Comparison of ENCODE assay signal across 10 cellular contexts in genomic region chr11:63574856-63575602, GRCh38. TPM values are rescaled to one million over a fixed set of nuclear protein-coding genes. Genes with fewer than 3 reads are reported as not detected.
DNase-seq lines count a peak whose midpoint lies in the region; ATAC-seq and TF ChIP-seq lines count a peak whose summit lies in the region.
"Had no signal": no experiment of that assay in that cellular context is flagged by ENCODE, and none has a peak within 500 bp of the region (broad histone marks: within the 10 kb centered on the region; RNA-seq: fewer than 3 reads in every experiment).

No MANE protein-coding gene starts in this region.

- WGBS in mammary epithelial cell (ENCODE audit: low coverage, missing lambda C conversion rate): 41% methylated on average over 10 of the region's 10 CpGs
- 56 to 65% methylated on average over 10 of the region's 10 CpGs for WGBS in thyroid gland, 2 donors

- TF ChIP-seq POLR2A in NB4 (IDR thresholded peaks at IDR 0.05; ENCODE audit: extremely low read depth, insufficient read length) (no peak), thyroid gland (IDR thresholded peaks at IDR 0.05) (no peak)

- peak overlapping the region; percentile 33 for H3K4me3 ChIP-seq in NB4 (ENCODE audit: low read depth, low read length)
- H3K4me3 ChIP-seq in mammary epithelial cell (replicated peaks in 1 of 3; ENCODE audit: insufficient read depth in 1 of 3, low read depth in 2 of 3, low read length in 3 of 3): peak overlapping the region in 1 of 3 experiments; percentile 11
- no peak overlapping the region for H3K4me3 ChIP-seq in thyroid gland (replicated peaks in 1 of 3)

- H3K4me1 ChIP-seq in mammary epithelial cell (ENCODE audit: insufficient read depth, low read length): peaks cover 12% of the 10 kb centered on the region
- H3K4me1 ChIP-seq in thyroid gland: peaks cover 4 to 17% of the 10 kb centered on the region in 2 donors

- H3K27ac ChIP-seq in mammary epithelial cell (ENCODE audit: insufficient read depth, low read depth, low read length): no peak overlapping the region
- H3K27ac ChIP-seq in thyroid gland: peak overlapping the region; percentile 5 to 37 (median 20)

- in situ Hi-C loops in mammary epithelial cell (cut with MboI; ENCODE audit: low sequenced_read_pairs in 2 of 2): no loop called here

- H4K20me1 ChIP-seq in mammary epithelial cell (ENCODE audit: insufficient read depth, low read length): no peaks in the 10 kb centered on the region

- H2AFZ ChIP-seq in mammary epithelial cell (ENCODE audit: low read depth, low read length): peak overlapping the region; percentile 81

- H3K27me3 ChIP-seq in mammary epithelial cell (ENCODE audit: insufficient read depth, low read length): no peaks in the 10 kb centered on the region
- H3K27me3 ChIP-seq in thyroid gland: no peaks in the 10 kb centered on the region

- no peaks in the 10 kb centered on the region for H3K9me3 ChIP-seq in mammary epithelial cell (replicated peaks; ENCODE audit: insufficient read depth, low read length)
- no peaks in the 10 kb centered on the region for H3K9me3 ChIP-seq in thyroid gland

- H3K9ac ChIP-seq in mammary epithelial cell (ENCODE audit: insufficient read depth, low read length): no peak overlapping the region

- CTCF ChIA-PET in mammary epithelial cell (lab: Charles Lee; ENCODE audit: low non-redundant PET): interaction anchor here (0.6 kb wide), 1 partner anchor 96 kb away, joined by 3 read pairs; no protein-coding TSS in a partner anchor

- no peak for ATAC-seq in GM19023 (IDR thresholded peaks at IDR 0.05; ENCODE audit: unreplicated experiment)
- no peak for ATAC-seq in GM18873 (IDR thresholded peaks at IDR 0.05; ENCODE audit: low FRiP score, unreplicated experiment)

- H3K36me3 ChIP-seq in mammary epithelial cell (ENCODE audit: insufficient read depth, low read length): no peaks in the 10 kb centered on the region
- no peaks in the 10 kb centered on the region for H3K36me3 ChIP-seq in thyroid gland

- TF ChIP-seq CTCF in NB4 (IDR thresholded peaks at IDR 0.05; ENCODE audit: low read depth, low read length) (no peak), mammary epithelial cell (conservative IDR thresholded peaks at IDR 0.05 in 1 of 2, IDR thresholded peaks at IDR 0.05 in 1 of 2; ENCODE audit: extremely low read depth in 1 of 2, insufficient read depth in 1 of 2, low read depth in 1 of 2, low read length in 2 of 2) (no peak), thyroid gland (IDR thresholded peaks at IDR 0.05) (no peak)

- intact Hi-C loops in mammary epithelial cell (cut with micrococcal nuclease): no loop called here
- intact Hi-C loops in thyroid gland (cut with DNase I): no loop called here

- dilution Hi-C loops in mammary epithelial cell (cut with HindIII; ENCODE audit: low sequenced_read_pairs): no loop called here

- no TSS peak for BruUV-seq in mammary epithelial cell (replicated peaks; lab: Mats Ljungman, UMichigan)

- DNase-seq in NB4 (ENCODE audit: low read depth) (peak; percentile 18), mammary epithelial cell (no peak), midbrain (lab: John Stamatoyannopoulos, UW) (peak; percentile 32), thyroid gland (no peak), Ammon's horn (ENCODE audit: low spot score) (no peak)
- DNase-seq: SHP77 had no signal

- H3K4me2 ChIP-seq in mammary epithelial cell (ENCODE audit: insufficient read depth, low read depth, low read length): peak overlapping the region; percentile 70

- H3K79me2 ChIP-seq in mammary epithelial cell (ENCODE audit: insufficient read depth, low read length): no peaks in the 10 kb centered on the region

RNA-seq across cellular contexts. Expression of gene PLAAT2, which starts 11.8 kb away (rescaled TPM):
- total RNA-seq in mammary epithelial cell (under 1 TPM in 1 of 2 donors, not detected in 1; 0.87 TPM), thyroid gland (1 to 10 TPM in 1 of 4 donors, not detected in 3; 1.4 TPM)
- polyA plus RNA-seq in mammary epithelial cell: 1.6 TPM
- not detected for polyA minus RNA-seq in mammary epithelial cell
- total RNA-seq: glomerular endothelial cell, H1 had no signal

RNA-seq across cellular contexts. Expression of gene PLAAT4, which starts 38.4 kb away (rescaled TPM):
- total RNA-seq in mammary epithelial cell (1 to 10 TPM in 1 of 2 donors, under 1 TPM in 1; 0.67 to 1.3 TPM), thyroid gland (10 to 100 TPM; 23.5 to 53.6 (median 39.8) TPM)
- 3.5 TPM for polyA plus RNA-seq in mammary epithelial cell
- polyA minus RNA-seq in mammary epithelial cell: not detected

RNA-seq across cellular contexts. Expression of gene PLAAT3, which starts 39.2 kb away (rescaled TPM):
- 1 to 10 TPM; 2.7 to 6.3 TPM for total RNA-seq in mammary epithelial cell
- 2.1 TPM for polyA plus RNA-seq in mammary epithelial cell
- 13.1 TPM for polyA minus RNA-seq in mammary epithelial cell
- 10 to 100 TPM; 42.8 to 96.0 (median 74.6) TPM for total RNA-seq in thyroid gland

Comparison
In these comparisons a context has a peak if more than half of its experiments do, and no peak if none do; other contexts are left out.
1. DNase-seq: peak in NB4 (single experiment) and midbrain (single experiment); none in mammary epithelial cell (single experiment), thyroid gland (0 of 2) and Ammon's horn (single experiment).
2. RNA of gene PLAAT4, which starts 38.4 kb away (total RNA-seq): 23.5 to 53.6 TPM in thyroid gland; 0.67 to 1.3 TPM in mammary epithelial cell; every median in the first group is over 10 times any median in the second.
3. RNA of gene PLAAT3, which starts 39.2 kb away (total RNA-seq): 42.8 to 96.0 TPM in thyroid gland; 2.7 to 6.3 TPM in mammary epithelial cell; every median in the first group is over 4 times any median in the second.